In genomic region chr19:18102916-18103542, GRCh38 we compare ENCODE assay signal across 16 cellular contexts. TPM values are rescaled to one million over a fixed set of nuclear protein-coding genes. Genes with fewer than 3 reads are reported as not detected.
DNase-seq lines count a peak whose midpoint lies in the region; ATAC-seq and TF ChIP-seq lines count a peak whose summit lies in the region.
"Had no signal": no experiment of that assay in that cellular context is flagged by ENCODE, and none has a peak within 500 bp of the region (broad histone marks: within the 10 kb centered on the region; RNA-seq: fewer than 3 reads in every experiment).

No MANE protein-coding gene starts in this region.

- no peak for TF ChIP-seq CTCF in dorsolateral prefrontal cortex (IDR thresholded peaks at IDR 0.05 in 54 of 56, conservative IDR thresholded peaks at IDR 0.05 in 2 of 56; ENCODE audit: low read depth in 1 of 56, partially characterized antibody in 56 of 56)

- peak overlapping the region; percentile 57 for H3K27ac Mint-ChIP-seq in stimulated activated memory B cell treated with anti-CD40 and anti-IgM and Interleukin-4, amounts not matched to agents 10 μg/mL and 1 μg/mL and 100 μg/mL, for 72 hours
- H3K27ac Mint-ChIP-seq: T-helper 2 cell treated with Interferon-gamma antibody and Interleukin-4, amounts not matched to agents 5 μg/mL and 100 μg/mL, for 36 hours had no signal

- H3K27ac ChIP-seq in dorsolateral prefrontal cortex = peak overlapping the region in 54 of 59 donors; percentile 2 to 99 (median 73)
- H3K27ac ChIP-seq: SJCRH30 had no signal

- DNase-seq in DMS 273 treated with DMSO at 0.1 percent for 48 hours (lab: John Stamatoyannopoulos, UW) = peak; percentile 69
- peak; percentile 96 for DNase-seq in NCI-H82 (lab: John Stamatoyannopoulos, UW)
- peak in 6 of 10 donors; percentile 44 to 78 (median 70) for DNase-seq in dorsolateral prefrontal cortex
- DNase-seq in NCI-H2107 treated with DMSO at 0.1 percent for 48 hours (lab: John Stamatoyannopoulos, UW; ENCODE audit: unreplicated experiment) = no peak
- DNase-seq in DMS114 treated with DMSO at 0.1 percent for 48 hours (lab: John Stamatoyannopoulos, UW; ENCODE audit: unreplicated experiment) = no peak
- DNase-seq: activated CD4-positive, CD25-positive, alpha-beta regulatory T cell treated with anti-CD3 and anti-CD28 coated beads, Interleukin-2, amount 50 U/mL, for 72 hours; AML-193; central memory CD4-positive, alpha-beta T cell; effector CD8-positive, alpha-beta T cell; NCI-H1436; NCI-H345 had no signal

- no peaks in the 10 kb centered on the region for H3K9me3 Mint-ChIP-seq in stimulated activated memory B cell treated with anti-CD40 and anti-IgM and Interleukin-4, amounts not matched to agents 10 μg/mL and 1 μg/mL and 100 μg/mL, for 72 hours
- H3K9me3 Mint-ChIP-seq: T-helper 2 cell treated with Interferon-gamma antibody and Interleukin-4, amounts not matched to agents 5 μg/mL and 100 μg/mL, for 36 hours had no signal

- no peaks in the 10 kb centered on the region for H3K27me3 Mint-ChIP-seq in stimulated activated memory B cell treated with anti-CD40 and anti-IgM and Interleukin-4, amounts not matched to agents 10 μg/mL and 1 μg/mL and 100 μg/mL, for 72 hours

- H3K27me3 ChIP-seq in dorsolateral prefrontal cortex = peaks cover 0 to 7% (median 0%) of the 10 kb centered on the region in 45 donors

- intact Hi-C loops in dorsolateral prefrontal cortex (cut with DNase I) = no loop called here

- peaks cover 41% of the 10 kb centered on the region for H3K36me3 Mint-ChIP-seq in stimulated activated memory B cell treated with anti-CD40 and anti-IgM and Interleukin-4, amounts not matched to agents 10 μg/mL and 1 μg/mL and 100 μg/mL, for 72 hours

- H3K4me3 ChIP-seq in dorsolateral prefrontal cortex = peak overlapping the region in 1 of 59 donors; percentile 54
- H3K4me3 ChIP-seq: SJCRH30 had no signal

- peaks cover 73% of the 10 kb centered on the region for H3K4me1 Mint-ChIP-seq in stimulated activated memory B cell treated with anti-CD40 and anti-IgM and Interleukin-4, amounts not matched to agents 10 μg/mL and 1 μg/mL and 100 μg/mL, for 72 hours

- no peak overlapping the region for H3K4me3 Mint-ChIP-seq in stimulated activated memory B cell treated with anti-CD40 and anti-IgM and Interleukin-4, amounts not matched to agents 10 μg/mL and 1 μg/mL and 100 μg/mL, for 72 hours

- no peak for ATAC-seq in stimulated activated memory B cell treated with anti-CD40 and anti-IgM and Interleukin-4, amounts not matched to agents 10 μg/mL and 1 μg/mL and 100 μg/mL, for 72 hours
- no peak for ATAC-seq in HG02885 (IDR thresholded peaks at IDR 0.05; ENCODE audit: poor library complexity, unreplicated experiment)

RNA-seq across cellular contexts. Expression of gene MAST3, which starts 5.5 kb away (rescaled TPM):
- 100 to 1,000 TPM; 138 to 282 (median 205) TPM for total RNA-seq in dorsolateral prefrontal cortex

RNA-seq across cellular contexts. Expression of gene IL12RB1, which starts 16.3 kb away (rescaled TPM):
- 1 to 10 TPM in 102 of 120 experiments, under 1 TPM in 18; 0.32 to 5.4 (median 1.5) TPM for total RNA-seq in dorsolateral prefrontal cortex
- total RNA-seq: LHCN-M2, SJCRH30 had no signal

RNA-seq across cellular contexts. Expression of gene PIK3R2, which starts 49.9 kb away (rescaled TPM):
- total RNA-seq in dorsolateral prefrontal cortex = 10 to 100 TPM; 32.9 to 92.3 (median 63.4) TPM

Comparison
In these comparisons a context has a peak if more than half of its experiments do, and no peak if none do; other contexts are left out.
1. DNase-seq: peak in DMS 273 treated with DMSO at 0.1 percent for 48 hours (single experiment), NCI-H82 (single experiment) and dorsolateral prefrontal cortex (6 of 10); none in NCI-H2107 treated with DMSO at 0.1 percent for 48 hours (single experiment) and DMS114 treated with DMSO at 0.1 percent for 48 hours (single experiment).